In the genomic region with DNA sequence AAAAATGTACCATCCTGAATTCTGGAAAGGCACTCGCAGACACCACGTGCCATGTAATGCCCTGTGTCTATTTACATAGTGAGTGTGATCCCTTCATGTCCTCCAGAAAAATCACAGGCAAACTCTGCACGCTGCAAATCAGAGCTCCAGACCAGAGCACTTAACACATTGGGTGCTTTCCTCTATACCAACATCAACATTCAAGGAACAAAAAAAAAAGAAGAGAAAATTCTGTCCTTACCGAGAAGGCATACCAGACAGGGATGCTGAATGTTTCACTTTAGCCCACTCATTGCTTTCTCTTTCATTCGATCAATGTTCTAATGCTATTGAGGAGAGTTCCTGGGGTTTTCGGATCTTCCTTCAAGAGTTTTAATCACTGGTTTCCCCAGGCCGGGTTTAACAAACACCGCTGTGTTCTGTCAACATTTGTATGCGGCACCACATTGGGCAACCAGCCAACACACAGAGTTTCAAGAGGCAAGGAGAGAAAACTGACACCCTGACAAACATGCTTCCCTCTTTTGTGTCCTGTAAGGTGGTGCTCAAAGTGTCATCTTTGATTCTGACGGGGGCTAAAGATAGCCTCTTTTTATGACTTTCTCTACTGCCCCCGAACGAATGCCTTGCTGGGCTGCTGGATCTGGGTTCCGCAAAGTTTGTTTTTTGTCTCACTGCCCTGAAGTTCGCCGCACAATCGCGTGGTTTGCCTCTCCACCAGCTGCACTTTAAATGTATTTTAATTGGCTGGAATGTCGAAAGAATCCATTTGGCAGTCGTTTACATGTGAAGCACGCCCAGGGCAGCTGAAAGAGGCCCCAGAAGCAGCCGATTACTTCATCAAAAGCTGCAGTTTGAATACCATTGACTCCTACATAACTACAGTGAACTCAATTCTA, we compare ENCODE assay signal across 1 cellular context.
TF ChIP-seq lines count a peak whose summit lies in the region.

No MANE protein-coding gene starts in this region.

TF ChIP-seq in HEK293, 187 proteins besides CTCF, POLR2A, EP300 and RAD21 (continued from another document):
- TF ChIP-seq, protein P1, sequence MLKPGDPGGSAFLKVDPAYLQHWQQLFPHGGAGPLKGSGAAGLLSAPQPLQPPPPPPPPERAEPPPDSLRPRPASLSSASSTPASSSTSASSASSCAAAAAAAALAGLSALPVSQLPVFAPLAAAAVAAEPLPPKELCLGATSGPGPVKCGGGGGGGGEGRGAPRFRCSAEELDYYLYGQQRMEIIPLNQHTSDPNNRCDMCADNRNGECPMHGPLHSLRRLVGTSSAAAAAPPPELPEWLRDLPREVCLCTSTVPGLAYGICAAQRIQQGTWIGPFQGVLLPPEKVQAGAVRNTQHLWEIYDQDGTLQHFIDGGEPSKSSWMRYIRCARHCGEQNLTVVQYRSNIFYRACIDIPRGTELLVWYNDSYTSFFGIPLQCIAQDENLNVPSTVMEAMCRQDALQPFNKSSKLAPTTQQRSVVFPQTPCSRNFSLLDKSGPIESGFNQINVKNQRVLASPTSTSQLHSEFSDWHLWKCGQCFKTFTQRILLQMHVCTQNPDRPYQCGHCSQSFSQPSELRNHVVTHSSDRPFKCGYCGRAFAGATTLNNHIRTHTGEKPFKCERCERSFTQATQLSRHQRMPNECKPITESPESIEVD (tag by site-specific recombination; IDR thresholded peaks at IDR 0.05): peak; percentile 61
- TF ChIP-seq, protein P2, sequence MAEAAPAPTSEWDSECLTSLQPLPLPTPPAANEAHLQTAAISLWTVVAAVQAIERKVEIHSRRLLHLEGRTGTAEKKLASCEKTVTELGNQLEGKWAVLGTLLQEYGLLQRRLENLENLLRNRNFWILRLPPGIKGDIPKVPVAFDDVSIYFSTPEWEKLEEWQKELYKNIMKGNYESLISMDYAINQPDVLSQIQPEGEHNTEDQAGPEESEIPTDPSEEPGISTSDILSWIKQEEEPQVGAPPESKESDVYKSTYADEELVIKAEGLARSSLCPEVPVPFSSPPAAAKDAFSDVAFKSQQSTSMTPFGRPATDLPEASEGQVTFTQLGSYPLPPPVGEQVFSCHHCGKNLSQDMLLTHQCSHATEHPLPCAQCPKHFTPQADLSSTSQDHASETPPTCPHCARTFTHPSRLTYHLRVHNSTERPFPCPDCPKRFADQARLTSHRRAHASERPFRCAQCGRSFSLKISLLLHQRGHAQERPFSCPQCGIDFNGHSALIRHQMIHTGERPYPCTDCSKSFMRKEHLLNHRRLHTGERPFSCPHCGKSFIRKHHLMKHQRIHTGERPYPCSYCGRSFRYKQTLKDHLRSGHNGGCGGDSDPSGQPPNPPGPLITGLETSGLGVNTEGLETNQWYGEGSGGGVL (tag by site-specific recombination; IDR thresholded peaks at IDR 0.05): no peak
- peak; percentile 21; the same call in 1 of the 2 replicates for TF ChIP-seq IKZF3 (tag by site-specific recombination; IDR thresholded peaks at IDR 0.05)
- TF ChIP-seq FEZF1 (tag by site-specific recombination; IDR thresholded peaks at IDR 0.05): peak; percentile 87
- no peak for TF ChIP-seq KLF8 (tag by site-specific recombination; IDR thresholded peaks at IDR 0.05)
- TF ChIP-seq, protein P3, sequence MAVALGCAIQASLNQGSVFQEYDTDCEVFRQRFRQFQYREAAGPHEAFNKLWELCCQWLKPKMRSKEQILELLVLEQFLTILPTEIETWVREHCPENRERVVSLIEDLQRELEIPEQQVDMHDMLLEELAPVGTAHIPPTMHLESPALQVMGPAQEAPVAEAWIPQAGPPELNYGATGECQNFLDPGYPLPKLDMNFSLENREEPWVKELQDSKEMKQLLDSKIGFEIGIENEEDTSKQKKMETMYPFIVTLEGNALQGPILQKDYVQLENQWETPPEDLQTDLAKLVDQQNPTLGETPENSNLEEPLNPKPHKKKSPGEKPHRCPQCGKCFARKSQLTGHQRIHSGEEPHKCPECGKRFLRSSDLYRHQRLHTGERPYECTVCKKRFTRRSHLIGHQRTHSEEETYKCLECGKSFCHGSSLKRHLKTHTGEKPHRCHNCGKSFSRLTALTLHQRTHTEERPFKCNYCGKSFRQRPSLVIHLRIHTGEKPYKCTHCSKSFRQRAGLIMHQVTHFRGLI (tag by site-specific recombination; IDR thresholded peaks at IDR 0.05): peak; percentile 45; the same call in 1 of the 2 replicates
- TF ChIP-seq PRDM1 (tag by site-specific recombination; IDR thresholded peaks at IDR 0.05): peak; percentile 45
- 0 out of 2 replicates have a peak, but pooled peaks have one; percentile 50 for TF ChIP-seq MZF1 (tag by site-specific recombination; IDR thresholded peaks at IDR 0.05; ENCODE audit: borderline replicate concordance)
- peak; percentile 56 for TF ChIP-seq ZNF335 (tag by site-specific recombination; conservative IDR thresholded peaks at IDR 0.05)
- TF ChIP-seq ZNF24 (tag by site-specific recombination; IDR thresholded peaks at IDR 0.05): 0 out of 2 replicates have a peak, but pooled peaks have one; percentile 36
- peak; percentile 34 for TF ChIP-seq ZNF629 (tag by site-specific recombination; IDR thresholded peaks at IDR 0.05)
- peak; percentile 44; the same call in 1 of the 2 replicates for TF ChIP-seq ZEB2 (tag by site-specific recombination; IDR thresholded peaks at IDR 0.05)
- TF ChIP-seq ZIC2 (tag by site-specific recombination; IDR thresholded peaks at IDR 0.05): no peak
- TF ChIP-seq, protein P4, sequence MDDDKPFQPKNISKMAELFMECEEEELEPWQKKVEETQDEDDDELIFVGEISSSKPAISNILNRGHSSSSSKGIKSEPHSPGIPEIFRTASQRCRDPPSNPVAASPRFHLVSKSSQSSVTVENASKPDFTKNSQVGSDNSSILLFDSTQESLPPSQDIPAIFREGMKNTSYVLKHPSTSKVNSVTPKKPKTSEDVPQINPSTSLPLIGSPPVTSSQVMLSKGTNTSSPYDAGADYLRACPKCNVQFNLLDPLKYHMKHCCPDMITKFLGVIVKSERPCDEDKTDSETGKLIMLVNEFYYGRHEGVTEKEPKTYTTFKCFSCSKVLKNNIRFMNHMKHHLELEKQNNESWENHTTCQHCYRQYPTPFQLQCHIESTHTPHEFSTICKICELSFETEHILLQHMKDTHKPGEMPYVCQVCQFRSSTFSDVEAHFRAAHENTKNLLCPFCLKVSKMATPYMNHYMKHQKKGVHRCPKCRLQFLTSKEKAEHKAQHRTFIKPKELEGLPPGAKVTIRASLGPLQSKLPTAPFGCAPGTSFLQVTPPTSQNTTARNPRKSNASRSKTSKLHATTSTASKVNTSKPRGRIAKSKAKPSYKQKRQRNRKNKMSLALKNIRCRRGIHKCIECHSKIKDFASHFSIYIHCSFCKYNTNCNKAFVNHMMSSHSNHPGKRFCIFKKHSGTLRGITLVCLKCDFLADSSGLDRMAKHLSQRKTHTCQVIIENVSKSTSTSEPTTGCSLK (tag by site-specific recombination; IDR thresholded peaks at IDR 0.05): no peak
- peak; percentile 65 for TF ChIP-seq KLF10 (tag by site-specific recombination; IDR thresholded peaks at IDR 0.05)
- TF ChIP-seq, protein P5, sequence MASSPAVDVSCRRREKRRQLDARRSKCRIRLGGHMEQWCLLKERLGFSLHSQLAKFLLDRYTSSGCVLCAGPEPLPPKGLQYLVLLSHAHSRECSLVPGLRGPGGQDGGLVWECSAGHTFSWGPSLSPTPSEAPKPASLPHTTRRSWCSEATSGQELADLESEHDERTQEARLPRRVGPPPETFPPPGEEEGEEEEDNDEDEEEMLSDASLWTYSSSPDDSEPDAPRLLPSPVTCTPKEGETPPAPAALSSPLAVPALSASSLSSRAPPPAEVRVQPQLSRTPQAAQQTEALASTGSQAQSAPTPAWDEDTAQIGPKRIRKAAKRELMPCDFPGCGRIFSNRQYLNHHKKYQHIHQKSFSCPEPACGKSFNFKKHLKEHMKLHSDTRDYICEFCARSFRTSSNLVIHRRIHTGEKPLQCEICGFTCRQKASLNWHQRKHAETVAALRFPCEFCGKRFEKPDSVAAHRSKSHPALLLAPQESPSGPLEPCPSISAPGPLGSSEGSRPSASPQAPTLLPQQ (tag by site-specific recombination; IDR thresholded peaks at IDR 0.05): 0 out of 2 replicates have a peak, but pooled peaks have one; percentile 35
- TF ChIP-seq ZNF600 (tag by site-specific recombination; IDR thresholded peaks at IDR 0.05): peak; percentile 45; the same call in 1 of the 2 replicates
- peak; percentile 67; the same call in 1 of the 2 replicates for TF ChIP-seq ZNF561 (tag by site-specific recombination; IDR thresholded peaks at IDR 0.05; ENCODE audit: borderline replicate concordance)
- no peak for TF ChIP-seq ZBTB21 (tag by site-specific recombination; IDR thresholded peaks at IDR 0.05)
- TF ChIP-seq, protein P6, sequence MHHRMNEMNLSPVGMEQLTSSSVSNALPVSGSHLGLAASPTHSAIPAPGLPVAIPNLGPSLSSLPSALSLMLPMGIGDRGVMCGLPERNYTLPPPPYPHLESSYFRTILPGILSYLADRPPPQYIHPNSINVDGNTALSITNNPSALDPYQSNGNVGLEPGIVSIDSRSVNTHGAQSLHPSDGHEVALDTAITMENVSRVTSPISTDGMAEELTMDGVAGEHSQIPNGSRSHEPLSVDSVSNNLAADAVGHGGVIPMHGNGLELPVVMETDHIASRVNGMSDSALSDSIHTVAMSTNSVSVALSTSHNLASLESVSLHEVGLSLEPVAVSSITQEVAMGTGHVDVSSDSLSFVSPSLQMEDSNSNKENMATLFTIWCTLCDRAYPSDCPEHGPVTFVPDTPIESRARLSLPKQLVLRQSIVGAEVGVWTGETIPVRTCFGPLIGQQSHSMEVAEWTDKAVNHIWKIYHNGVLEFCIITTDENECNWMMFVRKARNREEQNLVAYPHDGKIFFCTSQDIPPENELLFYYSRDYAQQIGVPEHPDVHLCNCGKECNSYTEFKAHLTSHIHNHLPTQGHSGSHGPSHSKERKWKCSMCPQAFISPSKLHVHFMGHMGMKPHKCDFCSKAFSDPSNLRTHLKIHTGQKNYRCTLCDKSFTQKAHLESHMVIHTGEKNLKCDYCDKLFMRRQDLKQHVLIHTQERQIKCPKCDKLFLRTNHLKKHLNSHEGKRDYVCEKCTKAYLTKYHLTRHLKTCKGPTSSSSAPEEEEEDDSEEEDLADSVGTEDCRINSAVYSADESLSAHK (tag by site-specific recombination; IDR thresholded peaks at IDR 0.05): peak; percentile 25; the same call in 1 of the 2 replicates
TF ChIP-seq in HEK293: peak in this region for 26.
